In the genomic region with DNA sequence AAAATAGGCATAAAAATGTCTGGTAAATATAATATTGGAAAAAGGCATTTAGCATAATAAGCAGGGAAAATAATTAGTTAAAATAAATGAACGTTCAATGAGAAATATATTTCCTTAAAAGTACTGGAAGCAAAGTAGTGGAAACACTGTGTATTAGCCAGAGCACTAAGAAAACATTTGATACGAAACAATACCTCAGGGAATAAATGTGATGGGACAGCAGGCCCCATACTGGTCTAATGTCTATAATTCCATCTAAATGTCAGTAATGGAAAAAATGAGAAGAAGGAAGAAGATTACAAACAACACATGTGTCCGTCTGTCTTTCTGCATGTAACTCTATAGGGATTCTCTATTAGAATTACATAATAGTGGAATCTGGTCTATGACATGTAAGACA, we compare ENCODE assay signal across 19 cellular contexts.
A peak's percentile ranks its signal among the peaks of the same experiment; 100 is the strongest.
DNase-seq lines count a peak whose midpoint lies in the region; ATAC-seq and TF ChIP-seq lines count a peak whose summit lies in the region.
"Had no signal": no experiment of that assay in that cellular context is flagged by ENCODE, and none has a peak within 500 bp of the region (broad histone marks: within the 10 kb centered on the region; RNA-seq: fewer than 3 reads in every experiment).

No MANE protein-coding gene starts in this region.

- no peaks in the 10 kb centered on the region for H3K79me2 ChIP-seq in neural progenitor cell (ENCODE audit: low read depth)

- no peaks in the 10 kb centered on the region for H3K27me3 Mint-ChIP-seq in neural progenitor cell (ENCODE audit: insufficient read depth, low read depth)
- H3K27me3 Mint-ChIP-seq: CD4-positive, alpha-beta memory T cell had no signal

- H4K20me1 ChIP-seq in neural progenitor cell (ENCODE audit: low read depth): no peaks in the 10 kb centered on the region
- H4K20me1 ChIP-seq: BLaER1 had no signal

- peaks cover 35% of the 10 kb centered on the region for H3K4me1 Mint-ChIP-seq in neural progenitor cell
- H3K4me1 Mint-ChIP-seq: CD14-positive monocyte; CD4-positive, alpha-beta memory T cell had no signal

- H3K36me3 Mint-ChIP-seq in neural progenitor cell: peaks cover 16% of the 10 kb centered on the region

- intact Hi-C loops in heart right ventricle (cut with DNase I) (no loop called here), Right ventricle myocardium inferior (cut with DNase I) (no loop called here), ascending aorta (cut with DNase I) (no loop called here), tibial artery (cut with DNase I; ENCODE audit: low total_unique reads) (loop anchor here (10.0 kb wide), 1 partner anchor 235 kb away; no protein-coding TSS in a partner anchor)

- ATAC-seq in heart right ventricle (peak in 5 of 8 donors; percentile 31 to 52 (median 50)), Right ventricle myocardium inferior (no peak), GM21515 (IDR thresholded peaks at IDR 0.05; ENCODE audit: unreplicated experiment) (no peak)
- ATAC-seq in activated CD4-positive, CD25-positive, alpha-beta regulatory T cell treated with anti-CD3 and anti-CD28 coated beads, Interleukin-2, amount 50 U/mL, for 24 hours: no peak
- ATAC-seq: HCT116 had no signal

- 70 to 73% methylated on average over 3 of the region's 3 CpGs for WGBS in heart right ventricle, 2 donors

- no peak overlapping the region for H3K9ac ChIP-seq in neural progenitor cell
- H3K9ac ChIP-seq: BLaER1 had no signal

- DNase-seq in heart right ventricle: no peak
- DNase-seq in Right ventricle myocardium inferior (ENCODE audit: missing footprints): no peak
- no peak for DNase-seq in ascending aorta (ENCODE audit: low spot score in 2 of 2)
- DNase-seq in neural progenitor cell (ENCODE audit: low spot score): no peak
- no peak for DNase-seq in tibial artery
- no peak for DNase-seq in NCI-H1092 treated with DMSO at 0.1 percent for 48 hours (lab: John Stamatoyannopoulos, UW)
- DNase-seq: 8988T; CD4-positive, alpha-beta memory T cell; DMS153; DMS79 treated with DMSO at 0.1 percent for 48 hours; GF-D8; GOT3; H7; HFFc6 had no signal

- H3K4me1 ChIP-seq in heart right ventricle (peaks cover 0 to 19% (median 7%) of the 10 kb centered on the region in 9 donors), ascending aorta (peaks cover 3 to 23% of the 10 kb centered on the region in 2 donors), neural progenitor cell (peaks cover 39% of the 10 kb centered on the region), tibial artery (peaks cover 0 to 59% (median 12%) of the 10 kb centered on the region in 4 donors)
- H3K4me1 ChIP-seq: BLaER1 had no signal

- no peak overlapping the region for H2AFZ ChIP-seq in neural progenitor cell (replicated peaks)

- H3K4me2 ChIP-seq in neural progenitor cell: peak overlapping the region; percentile 77
- H3K4me2 ChIP-seq: BLaER1 had no signal

- no peak overlapping the region for H3K4me3 ChIP-seq in heart right ventricle
- H3K4me3 ChIP-seq in ascending aorta: no peak overlapping the region
- H3K4me3 ChIP-seq in neural progenitor cell: no peak overlapping the region
- H3K4me3 ChIP-seq in tibial artery: no peak overlapping the region
- H3K4me3 ChIP-seq: BLaER1 had no signal

- no peaks in the 10 kb centered on the region for H3K9me3 ChIP-seq in heart right ventricle
- no peaks in the 10 kb centered on the region for H3K9me3 ChIP-seq in ascending aorta
- no peaks in the 10 kb centered on the region for H3K9me3 ChIP-seq in neural progenitor cell (ENCODE audit: low read depth)
- H3K9me3 ChIP-seq in tibial artery: no peaks in the 10 kb centered on the region
- H3K9me3 ChIP-seq: BLaER1 had no signal

- H3K4me3 Mint-ChIP-seq in neural progenitor cell: no peak overlapping the region
- H3K4me3 Mint-ChIP-seq: CD14-positive monocyte; CD4-positive, alpha-beta memory T cell; HFFc6 had no signal

- TF ChIP-seq CTCF in heart right ventricle (IDR thresholded peaks at IDR 0.05) (no peak), ascending aorta (IDR thresholded peaks at IDR 0.05) (no peak), neural progenitor cell (IDR thresholded peaks at IDR 0.05) (no peak), tibial artery (IDR thresholded peaks at IDR 0.05) (no peak)

- H3K27ac ChIP-seq in heart right ventricle (peak overlapping the region in 3 of 10 donors; percentile 24 to 43 (median 28)), ascending aorta (peak overlapping the region; percentile 71 to 72), neural progenitor cell (peak overlapping the region; percentile 96), tibial artery (peak overlapping the region; percentile 61 to 65)
- H3K27ac ChIP-seq: BLaER1 had no signal

- H3K36me3 ChIP-seq in heart right ventricle (peaks cover 0 to 44% (median 0%) of the 10 kb centered on the region in 9 donors), ascending aorta (peaks cover 0 to 3% of the 10 kb centered on the region in 2 donors), neural progenitor cell (no peaks in the 10 kb centered on the region), tibial artery (peaks cover 0 to 8% (median 0%) of the 10 kb centered on the region in 3 donors)

- no peaks in the 10 kb centered on the region for H3K9me3 Mint-ChIP-seq in neural progenitor cell
- H3K9me3 Mint-ChIP-seq: CD14-positive monocyte; CD4-positive, alpha-beta memory T cell; HFFc6 had no signal

- H3K27me3 ChIP-seq in heart right ventricle (no peaks in the 10 kb centered on the region), ascending aorta (no peaks in the 10 kb centered on the region), neural progenitor cell (no peaks in the 10 kb centered on the region), tibial artery (no peaks in the 10 kb centered on the region)
- H3K27me3 ChIP-seq: BLaER1 had no signal

- peak overlapping the region; percentile 88 for H3K27ac Mint-ChIP-seq in neural progenitor cell
- H3K27ac Mint-ChIP-seq: CD14-positive monocyte; CD4-positive, alpha-beta memory T cell; HFFc6 had no signal

- H3F3A ChIP-seq in neural progenitor cell (ENCODE audit: low read depth): peaks cover 19% of the 10 kb centered on the region

Comparison
In these comparisons a context has a peak if more than half of its experiments do, and no peak if none do; other contexts are left out.
1. ATAC-seq: peak in heart right ventricle (5 of 8); none in Right ventricle myocardium inferior (single experiment), GM21515 (single experiment) and activated CD4-positive, CD25-positive, alpha-beta regulatory T cell treated with anti-CD3 and anti-CD28 coated beads, Interleukin-2, amount 50 U/mL, for 24 hours (0 of 2).